Comparison of ENCODE assay signal across 8 cellular contexts in genomic region chr2:235666240-235666781, GRCh38.
DNase-seq lines count a peak whose midpoint lies in the region; ATAC-seq and TF ChIP-seq lines count a peak whose summit lies in the region.

No MANE protein-coding gene starts in this region.

- H3K9ac ChIP-seq in SK-N-MC (ENCODE audit: insufficient read length) (peak overlapping the region; percentile 36), fibroblast of lung (ENCODE audit: insufficient read depth, low read length) (no peak overlapping the region)

- H3K9me3 ChIP-seq in BE2C: no peaks in the 10 kb centered on the region
- H3K9me3 ChIP-seq in SK-N-MC (ENCODE audit: low read depth, low read length): no peaks in the 10 kb centered on the region
- H3K9me3 ChIP-seq in fibroblast of lung (ENCODE audit: control insufficient read depth, insufficient read depth, low read depth, low read length): no peaks in the 10 kb centered on the region

- H3K36me3 ChIP-seq in BE2C (no peaks in the 10 kb centered on the region), SK-N-MC (ENCODE audit: insufficient read depth, low read length) (no peaks in the 10 kb centered on the region), fibroblast of lung (ENCODE audit: control insufficient read depth, insufficient read depth, low read length) (no peaks in the 10 kb centered on the region)

- H2AFZ ChIP-seq in fibroblast of lung (ENCODE audit: low read length): no peak overlapping the region

- peaks cover 7% of the 10 kb centered on the region for H3K79me2 ChIP-seq in fibroblast of lung (ENCODE audit: control insufficient read depth, insufficient read depth, low read length)

- peak; percentile 22; the same call in 1 of the 2 replicates for TF ChIP-seq EP300 in Ishikawa (IDR thresholded peaks at IDR 0.05; ENCODE audit: borderline replicate concordance)

- ATAC-seq in HG03521 (IDR thresholded peaks at IDR 0.05; ENCODE audit: unreplicated experiment) (no peak), GM21576 (IDR thresholded peaks at IDR 0.05; ENCODE audit: unreplicated experiment) (no peak)
- no peak for ATAC-seq in stimulated activated memory B cell treated with anti-CD40 and anti-IgM and Interleukin-4, amounts not matched to agents 10 μg/mL and 1 μg/mL and 100 μg/mL, for 72 hours

- H3K27ac ChIP-seq in SK-N-MC (no peak overlapping the region), fibroblast of lung (ENCODE audit: insufficient read depth, low read length) (peak overlapping the region; percentile 27)

- H3K27me3 ChIP-seq in BE2C: peaks cover 11% of the 10 kb centered on the region
- no peaks in the 10 kb centered on the region for H3K27me3 ChIP-seq in fibroblast of lung (ENCODE audit: control insufficient read depth, insufficient read depth, low read length)

- H3K4me3 Mint-ChIP-seq in stimulated activated memory B cell treated with anti-CD40 and anti-IgM and Interleukin-4, amounts not matched to agents 10 μg/mL and 1 μg/mL and 100 μg/mL, for 72 hours: no peak overlapping the region

- H3K9me3 Mint-ChIP-seq in stimulated activated memory B cell treated with anti-CD40 and anti-IgM and Interleukin-4, amounts not matched to agents 10 μg/mL and 1 μg/mL and 100 μg/mL, for 72 hours: no peaks in the 10 kb centered on the region

- no peaks in the 10 kb centered on the region for H4K20me1 ChIP-seq in fibroblast of lung (ENCODE audit: control insufficient read depth, extremely low read depth, insufficient read depth, low read length)

- no peaks in the 10 kb centered on the region for H3K36me3 Mint-ChIP-seq in stimulated activated memory B cell treated with anti-CD40 and anti-IgM and Interleukin-4, amounts not matched to agents 10 μg/mL and 1 μg/mL and 100 μg/mL, for 72 hours

- DNase-seq in BE2C (peak; percentile 61), SK-N-MC (ENCODE audit: low read depth, low spot score) (peak; percentile 74), fibroblast of lung (ENCODE audit: low read depth in 2 of 2) (peak; percentile 90 to 95), myocyte (ENCODE audit: low read depth) (peak; percentile 94)

- H3K4me1 Mint-ChIP-seq in stimulated activated memory B cell treated with anti-CD40 and anti-IgM and Interleukin-4, amounts not matched to agents 10 μg/mL and 1 μg/mL and 100 μg/mL, for 72 hours: no peaks in the 10 kb centered on the region

- TF ChIP-seq CTCF in BE2C (IDR thresholded peaks at IDR 0.05; ENCODE audit: low read depth, low read length) (no peak), fibroblast of lung (conservative IDR thresholded peaks at IDR 0.05 in 1 of 2, IDR thresholded peaks at IDR 0.05 in 1 of 2; ENCODE audit: low read depth in 1 of 2, low read length in 2 of 2) (no peak)

- peak overlapping the region; percentile 84 for H3K4me2 ChIP-seq in fibroblast of lung (ENCODE audit: extremely low read depth, insufficient read depth, low read length)

- peak overlapping the region; percentile 62 for H3K4me3 ChIP-seq in BE2C (ENCODE audit: low read depth, low read length)
- peak overlapping the region; percentile 68 for H3K4me3 ChIP-seq in SK-N-MC
- peak overlapping the region in 2 of 4 experiments; percentile 41 to 57 for H3K4me3 ChIP-seq in fibroblast of lung (replicated peaks in 1 of 4; ENCODE audit: control extremely low read depth in 1 of 4, insufficient read depth in 1 of 4, low read depth in 3 of 4, low read length in 4 of 4)

- TF ChIP-seq RAD21 in Ishikawa (IDR thresholded peaks at IDR 0.05; ENCODE audit: low read depth): no peak

- no peak overlapping the region for H3K27ac Mint-ChIP-seq in stimulated activated memory B cell treated with anti-CD40 and anti-IgM and Interleukin-4, amounts not matched to agents 10 μg/mL and 1 μg/mL and 100 μg/mL, for 72 hours

- H3K27me3 Mint-ChIP-seq in stimulated activated memory B cell treated with anti-CD40 and anti-IgM and Interleukin-4, amounts not matched to agents 10 μg/mL and 1 μg/mL and 100 μg/mL, for 72 hours: peaks cover 58% of the 10 kb centered on the region

- peaks cover 9% of the 10 kb centered on the region for H3K4me1 ChIP-seq in BE2C
- peaks cover 9% of the 10 kb centered on the region for H3K4me1 ChIP-seq in fibroblast of lung (ENCODE audit: control insufficient read depth, extremely low read depth, insufficient read depth, low read length)

TF ChIP-seq in Ishikawa, 13 proteins besides CTCF, POLR2A, EP300 and RAD21:
- TF ChIP-seq TAF1 (IDR thresholded peaks at IDR 0.05; ENCODE audit: low read depth): no peak
- TF ChIP-seq TCF12 (IDR thresholded peaks at IDR 0.05; ENCODE audit: low read depth): no peak
- TF ChIP-seq, protein P1, sequence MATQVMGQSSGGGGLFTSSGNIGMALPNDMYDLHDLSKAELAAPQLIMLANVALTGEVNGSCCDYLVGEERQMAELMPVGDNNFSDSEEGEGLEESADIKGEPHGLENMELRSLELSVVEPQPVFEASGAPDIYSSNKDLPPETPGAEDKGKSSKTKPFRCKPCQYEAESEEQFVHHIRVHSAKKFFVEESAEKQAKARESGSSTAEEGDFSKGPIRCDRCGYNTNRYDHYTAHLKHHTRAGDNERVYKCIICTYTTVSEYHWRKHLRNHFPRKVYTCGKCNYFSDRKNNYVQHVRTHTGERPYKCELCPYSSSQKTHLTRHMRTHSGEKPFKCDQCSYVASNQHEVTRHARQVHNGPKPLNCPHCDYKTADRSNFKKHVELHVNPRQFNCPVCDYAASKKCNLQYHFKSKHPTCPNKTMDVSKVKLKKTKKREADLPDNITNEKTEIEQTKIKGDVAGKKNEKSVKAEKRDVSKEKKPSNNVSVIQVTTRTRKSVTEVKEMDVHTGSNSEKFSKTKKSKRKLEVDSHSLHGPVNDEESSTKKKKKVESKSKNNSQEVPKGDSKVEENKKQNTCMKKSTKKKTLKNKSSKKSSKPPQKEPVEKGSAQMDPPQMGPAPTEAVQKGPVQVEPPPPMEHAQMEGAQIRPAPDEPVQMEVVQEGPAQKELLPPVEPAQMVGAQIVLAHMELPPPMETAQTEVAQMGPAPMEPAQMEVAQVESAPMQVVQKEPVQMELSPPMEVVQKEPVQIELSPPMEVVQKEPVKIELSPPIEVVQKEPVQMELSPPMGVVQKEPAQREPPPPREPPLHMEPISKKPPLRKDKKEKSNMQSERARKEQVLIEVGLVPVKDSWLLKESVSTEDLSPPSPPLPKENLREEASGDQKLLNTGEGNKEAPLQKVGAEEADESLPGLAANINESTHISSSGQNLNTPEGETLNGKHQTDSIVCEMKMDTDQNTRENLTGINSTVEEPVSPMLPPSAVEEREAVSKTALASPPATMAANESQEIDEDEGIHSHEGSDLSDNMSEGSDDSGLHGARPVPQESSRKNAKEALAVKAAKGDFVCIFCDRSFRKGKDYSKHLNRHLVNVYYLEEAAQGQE (IDR thresholded peaks at IDR 0.05; ENCODE audit: low read depth): no peak
- no peak for TF ChIP-seq ZBTB7A (IDR thresholded peaks at IDR 0.05; ENCODE audit: low read depth)
- no peak for TF ChIP-seq NFIC (IDR thresholded peaks at IDR 0.05)
- TF ChIP-seq MAX (IDR thresholded peaks at IDR 0.05): peak; percentile 67
